In the genomic region with DNA sequence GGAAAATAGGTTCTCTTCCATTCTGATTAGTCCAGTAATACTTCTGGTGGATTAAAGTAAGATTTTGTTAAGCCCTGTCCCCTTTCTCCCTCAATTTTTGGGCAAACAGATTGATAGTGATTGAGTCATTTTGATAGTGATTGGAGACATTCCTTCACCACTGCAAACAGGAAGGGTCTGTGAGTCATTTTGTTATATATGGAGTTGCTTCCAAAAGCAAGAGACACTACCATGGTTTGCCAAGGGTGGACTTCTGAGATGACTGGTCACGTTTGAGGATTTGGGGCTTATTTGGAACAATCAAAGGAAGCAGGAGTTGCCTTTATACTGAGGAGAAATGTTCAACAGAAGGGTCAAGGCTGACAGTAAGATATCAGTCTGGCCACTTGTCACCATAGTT, we compare ENCODE assay signal across 18 cellular contexts.
DNase-seq lines count a peak whose midpoint lies in the region; ATAC-seq and TF ChIP-seq lines count a peak whose summit lies in the region.
"Had no signal": no experiment of that assay in that cellular context is flagged by ENCODE, and none has a peak within 500 bp of the region (broad histone marks: within the 10 kb centered on the region; RNA-seq: fewer than 3 reads in every experiment).

No MANE protein-coding gene starts in this region.

- H3K9me3 Mint-ChIP-seq in natural killer cell: peaks cover 0 to 2% of the 10 kb centered on the region in 2 donors
- H3K9me3 Mint-ChIP-seq: H9 had no signal

- no peaks in the 10 kb centered on the region for H3K36me3 Mint-ChIP-seq in natural killer cell

- H3K9me3 ChIP-seq in GM23248 (ENCODE audit: low read depth): no peaks in the 10 kb centered on the region
- H3K9me3 ChIP-seq: BLaER1, esophagus muscularis mucosa, sigmoid colon had no signal

- WGBS in GM23248 (ENCODE audit: low coverage in 1 of 2, low lambda C conversion rate in 2 of 2, missing lambda C conversion rate in 2 of 2), 2 experiments: 0% methylated on average over 1 of the region's 1 CpG

- H3K27ac Mint-ChIP-seq in natural killer cell: no peak overlapping the region
- H3K27ac Mint-ChIP-seq: activated naive CD4-positive, alpha-beta T cell treated with anti-CD3 and anti-CD28 coated beads, Interleukin-2, amount 10 ng/mL, durations not matched to agents 7 days and 5 days; H9 had no signal

- no peaks in the 10 kb centered on the region for H4K20me1 ChIP-seq in GM23248 (ENCODE audit: insufficient read depth)
- H4K20me1 ChIP-seq: BLaER1 had no signal

- no peaks in the 10 kb centered on the region for H3K79me2 ChIP-seq in GM23248 (ENCODE audit: insufficient read depth)

- H3K4me1 Mint-ChIP-seq in natural killer cell: no peaks in the 10 kb centered on the region
- H3K4me1 Mint-ChIP-seq: activated naive CD4-positive, alpha-beta T cell treated with anti-CD3 and anti-CD28 coated beads, Interleukin-2, amount 10 ng/mL, durations not matched to agents 7 days and 5 days; H9 had no signal

- H2AFZ ChIP-seq in GM23248: peak overlapping the region; percentile 7; the same call in 1 of the 2 replicates

- H3K9ac ChIP-seq in GM23248: no peak overlapping the region
- H3K9ac ChIP-seq: BLaER1 had no signal

- no peaks in the 10 kb centered on the region for H3K36me3 ChIP-seq in GM23248 (ENCODE audit: low read depth)
- H3K36me3 ChIP-seq: BLaER1, esophagus muscularis mucosa, sigmoid colon had no signal

- intact Hi-C loops in natural killer cell (cut with micrococcal nuclease): no loop called here

- TF ChIP-seq CTCF in fibroblast of villous mesenchyme (IDR thresholded peaks at IDR 0.05; ENCODE audit: insufficient read depth, low read depth, low read length) (no peak), natural killer cell (IDR thresholded peaks at IDR 0.05) (no peak)

- H3K27me3 ChIP-seq in GM23248 (replicated peaks; ENCODE audit: insufficient read depth): no peaks in the 10 kb centered on the region
- H3K27me3 ChIP-seq: BLaER1, esophagus muscularis mucosa, sigmoid colon had no signal

- no peak overlapping the region for H3K27ac ChIP-seq in GM23248
- H3K27ac ChIP-seq: BLaER1, esophagus muscularis mucosa, sigmoid colon had no signal

- in situ Hi-C loops in GM23248 (cut with MboI): no loop called here

- H3K4me2 ChIP-seq in GM23248 (ENCODE audit: unreplicated experiment): no peak overlapping the region
- H3K4me2 ChIP-seq: BLaER1 had no signal

- DNase-seq in GM23248: peak; percentile 64
- DNase-seq in amniotic epithelial cell (ENCODE audit: low read depth): peak; percentile 2
- DNase-seq in fibroblast of villous mesenchyme (ENCODE audit: low read depth): peak; percentile 28
- peak; percentile 13 for DNase-seq in stromal cell of bone marrow (ENCODE audit: low read depth)
- no peak for DNase-seq in natural killer cell
- no peak for DNase-seq in DMS 273 treated with DMSO at 0.1 percent for 48 hours (lab: John Stamatoyannopoulos, UW)
- DNase-seq: activated naive CD4-positive, alpha-beta T cell treated with anti-CD3 and anti-CD28 coated beads, Interleukin-2, amount 10 ng/mL, durations not matched to agents 7 days and 5 days; H9; Karpas-422; left colon; NCI-H1436 treated with DMSO at 0.1 percent for 48 hours; nucleus accumbens; sigmoid colon; stimulated activated CD4-positive, alpha-beta T cell treated with anti-CD3 and anti-CD28 coated beads, Interleukin-4, amount 100 ng/mL, for 24 hours; substantia nigra had no signal

- no peak overlapping the region for H3K4me3 Mint-ChIP-seq in natural killer cell
- H3K4me3 Mint-ChIP-seq: activated naive CD4-positive, alpha-beta T cell treated with anti-CD3 and anti-CD28 coated beads, Interleukin-2, amount 10 ng/mL, durations not matched to agents 7 days and 5 days; H9 had no signal

- no peak for ATAC-seq in HG03457 (IDR thresholded peaks at IDR 0.05; ENCODE audit: unreplicated experiment)
- ATAC-seq in natural killer cell: no peak
- ATAC-seq: left colon had no signal

- H3K9me2 ChIP-seq in GM23248 (ENCODE audit: insufficient read depth): no peaks in the 10 kb centered on the region; the same call in 1 of the 2 replicates

- H3K4me3 ChIP-seq in GM23248 (no peak overlapping the region), fibroblast of villous mesenchyme (ENCODE audit: low read depth, low read length) (no peak overlapping the region)
- H3K4me3 ChIP-seq: BLaER1, esophagus muscularis mucosa, sigmoid colon had no signal

- H3K27me3 Mint-ChIP-seq in natural killer cell (ENCODE audit: low read depth in 2 of 2): no peaks in the 10 kb centered on the region

- H3K4me1 ChIP-seq in GM23248 (ENCODE audit: insufficient read depth): peaks cover 37% of the 10 kb centered on the region
- H3K4me1 ChIP-seq: BLaER1 had no signal

- peaks cover 9% of the 10 kb centered on the region for H3F3A ChIP-seq in GM23248 (ENCODE audit: insufficient read depth)

Comparison
In these comparisons a context has a peak if more than half of its experiments do, and no peak if none do; other contexts are left out.
1. DNase-seq: peak in GM23248 (single experiment), amniotic epithelial cell (single experiment), fibroblast of villous mesenchyme (single experiment) and stromal cell of bone marrow (single experiment); none in natural killer cell (single experiment) and DMS 273 treated with DMSO at 0.1 percent for 48 hours (single experiment).